9 cellular contexts compared by ENCODE assay signal in genomic region chr11:116732740-116733385, GRCh38. TPM values are rescaled to one million over a fixed set of nuclear protein-coding genes. Genes with fewer than 3 reads are reported as not detected.
DNase-seq lines count a peak whose midpoint lies in the region; ATAC-seq, FAIRE-seq and TF ChIP-seq lines count a peak whose summit lies in the region.
"Had no signal": no experiment of that assay in that cellular context is flagged by ENCODE, and none has a peak within 500 bp of the region (broad histone marks: within the 10 kb centered on the region; RNA-seq: fewer than 3 reads in every experiment).

No MANE protein-coding gene starts in this region.

- H3K4me2 ChIP-seq in OCI-LY3 (ENCODE audit: low read length) = peak overlapping the region; percentile 39; the same call in 1 of the 2 replicates
- peak overlapping the region; percentile 63 for H3K4me2 ChIP-seq in neural progenitor cell

- H3K27me3 ChIP-seq in OCI-LY3 (ENCODE audit: low read depth, low read length) (no peaks in the 10 kb centered on the region), neural progenitor cell (no peaks in the 10 kb centered on the region)

- H2AFZ ChIP-seq in OCI-LY3 (ENCODE audit: low read depth, low read length) = no peak overlapping the region; the same call in 1 of the 2 replicates
- H2AFZ ChIP-seq in neural progenitor cell (replicated peaks) = peak overlapping the region; percentile 88

- H3K27ac ChIP-seq in OCI-LY3 (ENCODE audit: low read length) (no peak overlapping the region), neural progenitor cell (no peak overlapping the region)

- peaks cover 1 to 7% (median 3%) of the 10 kb centered on the region in 3 donors for H3K27me3 Mint-ChIP-seq in CD14-positive monocyte (ENCODE audit: low read depth in 3 of 3)
- H3K27me3 Mint-ChIP-seq in activated T-cell treated with anti-CD3 and anti-CD28 coated beads, Interleukin-2, amount 50 U/mL, for 4 hours (ENCODE audit: low read depth) = no peaks in the 10 kb centered on the region
- peaks cover 3% of the 10 kb centered on the region for H3K27me3 Mint-ChIP-seq in neural progenitor cell (ENCODE audit: insufficient read depth, low read depth)

- H3K36me3 Mint-ChIP-seq in CD14-positive monocyte (peaks cover 2 to 8% of the 10 kb centered on the region in 2 donors), neural progenitor cell (peaks cover 2% of the 10 kb centered on the region)
- H3K36me3 Mint-ChIP-seq in activated T-cell treated with anti-CD3 and anti-CD28 coated beads, Interleukin-2, amount 50 U/mL, for 4 hours (ENCODE audit: insufficient read depth) = no peaks in the 10 kb centered on the region

- H3K4me3 Mint-ChIP-seq in CD14-positive monocyte = no peak overlapping the region
- H3K4me3 Mint-ChIP-seq in activated T-cell treated with anti-CD3 and anti-CD28 coated beads, Interleukin-2, amount 50 U/mL, for 4 hours = no peak overlapping the region
- no peak overlapping the region for H3K4me3 Mint-ChIP-seq in neural progenitor cell
- H3K4me3 Mint-ChIP-seq: T-helper 1 cell treated with Interleukin-12 subunit alpha and Interleukin-12 subunit beta and Interleukin-4 antibody, amounts not matched to agents 30 μg/mL and 1 μg/mL, for 36 hours had no signal

- H3K79me2 ChIP-seq in OCI-LY3 (ENCODE audit: low read length) (no peaks in the 10 kb centered on the region), neural progenitor cell (ENCODE audit: low read depth) (no peaks in the 10 kb centered on the region)

- TF ChIP-seq CTCF in CD14-positive monocyte (IDR thresholded peaks at IDR 0.05) = peak; percentile 95
- TF ChIP-seq CTCF in OCI-LY3 (IDR thresholded peaks at IDR 0.05; ENCODE audit: low read depth, low read length) = peak; percentile 67
- peak; percentile 70 for TF ChIP-seq CTCF in neural progenitor cell (IDR thresholded peaks at IDR 0.05)

- H3K4me3 ChIP-seq in OCI-LY3 (ENCODE audit: low read length) (no peak overlapping the region), neural progenitor cell (peak overlapping the region; percentile 17)

- H3K4me1 ChIP-seq in OCI-LY3 (ENCODE audit: low read length) = peaks cover 15% of the 10 kb centered on the region
- peaks cover 45% of the 10 kb centered on the region for H3K4me1 ChIP-seq in neural progenitor cell

- H3K36me3 ChIP-seq in OCI-LY3 (replicated peaks; ENCODE audit: low read depth, low read length) = no peaks in the 10 kb centered on the region
- H3K36me3 ChIP-seq in neural progenitor cell = no peaks in the 10 kb centered on the region

- peak; percentile 75 for ATAC-seq in HG03521 (IDR thresholded peaks at IDR 0.05; ENCODE audit: unreplicated experiment)
- peak; percentile 87 to 93 for ATAC-seq in activated T-cell treated with anti-CD3 and anti-CD28 coated beads, Interleukin-2, amount 50 U/mL, for 4 hours

- no peaks in the 10 kb centered on the region for H3K9me3 ChIP-seq in OCI-LY3 (ENCODE audit: insufficient read depth, low read length)
- H3K9me3 ChIP-seq in neural progenitor cell (ENCODE audit: low read depth) = no peaks in the 10 kb centered on the region

- FAIRE-seq in GM19239 (lab: Jason Lieb, UNC) = peak; percentile 95

- H3K9me3 Mint-ChIP-seq in CD14-positive monocyte (peaks cover 0 to 2% (median 0%) of the 10 kb centered on the region in 7 donors), neural progenitor cell (no peaks in the 10 kb centered on the region)
- H3K9me3 Mint-ChIP-seq in activated T-cell treated with anti-CD3 and anti-CD28 coated beads, Interleukin-2, amount 50 U/mL, for 4 hours = no peaks in the 10 kb centered on the region
- H3K9me3 Mint-ChIP-seq: T-helper 1 cell treated with Interleukin-12 subunit alpha and Interleukin-12 subunit beta and Interleukin-4 antibody, amounts not matched to agents 30 μg/mL and 1 μg/mL, for 36 hours had no signal

- H4K20me1 ChIP-seq in OCI-LY3 (ENCODE audit: insufficient read depth, low read length) = no peaks in the 10 kb centered on the region
- H4K20me1 ChIP-seq in neural progenitor cell (ENCODE audit: low read depth) = no peaks in the 10 kb centered on the region

- H3K9ac ChIP-seq in OCI-LY3 (ENCODE audit: low read length) (no peak overlapping the region), neural progenitor cell (no peak overlapping the region)

- H3K27ac Mint-ChIP-seq in CD14-positive monocyte (peak overlapping the region in 1 of 7 donors; percentile 35), neural progenitor cell (peak overlapping the region; percentile 18)
- H3K27ac Mint-ChIP-seq: T-helper 1 cell treated with Interleukin-12 subunit alpha and Interleukin-12 subunit beta and Interleukin-4 antibody, amounts not matched to agents 30 μg/mL and 1 μg/mL, for 36 hours had no signal

- peaks cover 35% of the 10 kb centered on the region for H3F3A ChIP-seq in neural progenitor cell (ENCODE audit: low read depth)

- no peak for DNase-seq in CD14-positive monocyte (ENCODE audit: low spot score)
- DNase-seq in GM19239 (ENCODE audit: insufficient read length, low spot score) = peak; percentile 82
- peak; percentile 51 for DNase-seq in activated T-cell treated with anti-CD3 and anti-CD28 coated beads, Interleukin-2, amount 50 U/mL, for 4 hours
- DNase-seq in fibroblast of peridontal ligament (ENCODE audit: extremely low read depth) = peak; percentile 67
- peak; percentile 88 for DNase-seq in neural progenitor cell (ENCODE audit: low spot score)
- peak; percentile 80 for DNase-seq in superior temporal gyrus (ENCODE audit: extremely low spot score)

- H3K4me1 Mint-ChIP-seq in CD14-positive monocyte (peaks cover 15% of the 10 kb centered on the region), neural progenitor cell (peaks cover 40% of the 10 kb centered on the region)
- peaks cover 3% of the 10 kb centered on the region for H3K4me1 Mint-ChIP-seq in activated T-cell treated with anti-CD3 and anti-CD28 coated beads, Interleukin-2, amount 50 U/mL, for 4 hours (ENCODE audit: low read depth)

- intact Hi-C loops in CD14-positive monocyte (cut with micrococcal nuclease) = no loop called here

RNA-seq across cellular contexts. Expression of gene BUD13, which starts 39.9 kb away (rescaled TPM):
- polyA plus RNA-seq in CD14-positive monocyte = 1 to 10 TPM; 4.2 to 5.3 TPM
- 10 to 100 TPM; 26.3 to 28.5 (median 27.7) TPM for total RNA-seq in activated T-cell treated with anti-CD3 and anti-CD28 coated beads, Interleukin-2, amount 50 U/mL, for 4 hours
- total RNA-seq in neural progenitor cell (ENCODE audit: low replicate concordance) = 31.5 and 33.8 TPM in 2 replicates

RNA-seq across cellular contexts. Expression of gene ZPR1, which starts 55.0 kb away (rescaled TPM):
- 10 to 100 TPM; 35.2 to 35.5 TPM for polyA plus RNA-seq in CD14-positive monocyte
- total RNA-seq in activated T-cell treated with anti-CD3 and anti-CD28 coated beads, Interleukin-2, amount 50 U/mL, for 4 hours = 100 to 1,000 TPM; 140 to 145 (median 142) TPM
- 38.5 and 48.2 TPM in 2 replicates for total RNA-seq in neural progenitor cell (ENCODE audit: low replicate concordance)

RNA-seq across cellular contexts. Expression of gene APOA5, which starts 58.8 kb away (rescaled TPM):
- not detected for polyA plus RNA-seq in CD14-positive monocyte
- not detected for total RNA-seq in activated T-cell treated with anti-CD3 and anti-CD28 coated beads, Interleukin-2, amount 50 U/mL, for 4 hours
- 0.25 TPM in 1 of 2 replicates, not detected in the other for total RNA-seq in neural progenitor cell (ENCODE audit: low replicate concordance)
